Comparison of ENCODE assay signal across 15 cellular contexts in genomic region chr10:84574101-84574500, GRCh38.
DNase-seq lines count a peak whose midpoint lies in the region; ATAC-seq and TF ChIP-seq lines count a peak whose summit lies in the region.
"Had no signal": no experiment of that assay in that cellular context is flagged by ENCODE, and none has a peak within 500 bp of the region (broad histone marks: within the 10 kb centered on the region; RNA-seq: fewer than 3 reads in every experiment).

No MANE protein-coding gene starts in this region.

- 54% methylated on average over 2 of the region's 2 CpGs for WGBS in SK-N-SH (ENCODE audit: low lambda C conversion rate)

- no peak overlapping the region for H3K27ac Mint-ChIP-seq in T-helper 17 cell
- no peak overlapping the region for H3K27ac Mint-ChIP-seq in glutamatergic neuron (ENCODE audit: unreplicated experiment)

- peaks cover 3% of the 10 kb centered on the region for H3K36me3 Mint-ChIP-seq in T-helper 17 cell (ENCODE audit: low read depth)
- H3K36me3 Mint-ChIP-seq in glutamatergic neuron (ENCODE audit: unreplicated experiment): no peaks in the 10 kb centered on the region

- H3K9me3 Mint-ChIP-seq in glutamatergic neuron (ENCODE audit: unreplicated experiment): peaks cover 5% of the 10 kb centered on the region

- CTCF ChIA-PET in SK-N-SH (lab: Yijun Ruan, JAX): interaction anchor here (1.4 kb wide), 1 partner anchor 24 kb away, joined by 3 read pairs; no protein-coding TSS in a partner anchor

- H4K20me1 ChIP-seq in SK-N-SH (ENCODE audit: insufficient read depth): no peaks in the 10 kb centered on the region

- no peaks in the 10 kb centered on the region for H3K36me3 ChIP-seq in SK-N-SH (replicated peaks in 1 of 2; ENCODE audit: control insufficient read depth in 1 of 2, insufficient read depth in 2 of 2, low read length in 1 of 2)
- H3K36me3 ChIP-seq: ascending aorta had no signal

- H2AFZ ChIP-seq in SK-N-SH (ENCODE audit: low read depth): no peak overlapping the region
- H2AFZ ChIP-seq: hepatocyte had no signal

- H3K4me2 ChIP-seq in SK-N-SH: no peak overlapping the region
- H3K4me2 ChIP-seq: hepatocyte had no signal

- in situ Hi-C loops in T47D (cut with HindIII; ENCODE audit: low pct_unique_long_range_greater_than_20kb, low sequenced_read_pairs): no loop called here

- no peak overlapping the region for H3K9ac ChIP-seq in SK-N-SH

- no peaks in the 10 kb centered on the region for H3K9me2 ChIP-seq in SK-N-SH

- H3K4me3 Mint-ChIP-seq in T-helper 17 cell (no peak overlapping the region), glutamatergic neuron (ENCODE audit: unreplicated experiment) (no peak overlapping the region)

- TF ChIP-seq EP300 in SK-N-SH (IDR thresholded peaks at IDR 0.05; ENCODE audit: borderline replicate concordance in 1 of 2, low read depth in 1 of 2, low read length in 1 of 2): no peak

- TF ChIP-seq CTCF in SK-N-SH (IDR thresholded peaks at IDR 0.05): 0 out of 2 replicates have a peak, but pooled peaks have one; percentile 18
- peak; percentile 21; the same call in 1 of the 2 replicates for TF ChIP-seq CTCF in LNCAP (IDR thresholded peaks at IDR 0.05)
- TF ChIP-seq CTCF in glutamatergic neuron (IDR thresholded peaks at IDR 0.05; ENCODE audit: partially characterized antibody, unreplicated experiment): no peak

- ATAC-seq in SK-N-SH treated with all-trans-retinoic acid at 6 μM for 48 hours (no peak), T-helper 17 cell (no peak), HG02763 (IDR thresholded peaks at IDR 0.05; ENCODE audit: unreplicated experiment) (no peak)

- no peaks in the 10 kb centered on the region for H3K4me1 ChIP-seq in SK-N-SH (ENCODE audit: control insufficient read depth in 1 of 2, insufficient read depth in 2 of 2, low read depth in 1 of 2, low read length in 1 of 2)
- H3K4me1 ChIP-seq: ascending aorta had no signal

- POLR2A ChIA-PET in SK-N-SH (lab: Yijun Ruan, JAX): no interaction called here

- H3K79me2 ChIP-seq in SK-N-SH (ENCODE audit: insufficient read depth): no peaks in the 10 kb centered on the region
- H3K79me2 ChIP-seq: hepatocyte had no signal

- no peaks in the 10 kb centered on the region for H3K27me3 ChIP-seq in SK-N-SH (ENCODE audit: insufficient read depth)
- H3K27me3 ChIP-seq: ascending aorta, hepatocyte had no signal

- H3K4me1 Mint-ChIP-seq in T-helper 17 cell (no peaks in the 10 kb centered on the region), glutamatergic neuron (ENCODE audit: low read depth, unreplicated experiment) (no peaks in the 10 kb centered on the region)

- no peaks in the 10 kb centered on the region for H3K9me3 ChIP-seq in SK-N-SH
- H3K9me3 ChIP-seq in T-helper 17 cell (ENCODE audit: control insufficient read depth, low read length, poor library complexity, severe bottlenecking): no peaks in the 10 kb centered on the region
- H3K9me3 ChIP-seq: ascending aorta had no signal

- H3F3A ChIP-seq in SK-N-SH (replicated peaks; ENCODE audit: insufficient read depth): no peaks in the 10 kb centered on the region

- H3K27me3 Mint-ChIP-seq in T-helper 17 cell (peaks cover 44% of the 10 kb centered on the region), glutamatergic neuron (ENCODE audit: unreplicated experiment) (peaks cover under 1% of the 10 kb centered on the region)

- no peak for TF ChIP-seq RAD21 in SK-N-SH (IDR thresholded peaks at IDR 0.05; ENCODE audit: low read length)

- DNase-seq in SK-N-SH (no peak), T47D (ENCODE audit: low read depth in 1 of 2, low spot score in 1 of 2) (peak; percentile 45 to 65), T-helper 17 cell (no peak), glutamatergic neuron (no peak), GM03348 (ENCODE audit: low spot score) (no peak)
- DNase-seq: activated T-cell treated with anti-CD3 and anti-CD28 coated beads, Interleukin-2, amount 50 U/mL, for 48 hours; occipital lobe; SHP77 treated with DMSO at 0.1 percent for 48 hours; stimulated activated CD4-positive, alpha-beta T cell treated with anti-CD3 and anti-CD28 coated beads, Interleukin-15, amount 100 ng/mL, for 24 hours had no signal

- no peak overlapping the region for H3K4me3 ChIP-seq in SK-N-SH (ENCODE audit: low read depth in 2 of 2, low read length in 1 of 2)
- H3K4me3 ChIP-seq: ascending aorta, hepatocyte, lung had no signal

- H3K27ac ChIP-seq in SK-N-SH (ENCODE audit: low read depth in 2 of 2, low read length in 1 of 2): no peak overlapping the region
- H3K27ac ChIP-seq: ascending aorta, hepatocyte had no signal

TF ChIP-seq in SK-N-SH, 30 proteins besides CTCF, POLR2A, EP300 and RAD21 (continues in another document):
- TF ChIP-seq MXI1 (IDR thresholded peaks at IDR 0.05; ENCODE audit: low read depth, low read length) (no peak), SIN3A (IDR thresholded peaks at IDR 0.05; ENCODE audit: borderline replicate concordance, low read depth, low read length) (no peak), ZBTB33 (IDR thresholded peaks at IDR 0.05; ENCODE audit: borderline replicate concordance, low read depth) (no peak), USF2 (IDR thresholded peaks at IDR 0.05; ENCODE audit: borderline replicate concordance, low read depth, low read length) (no peak), GABPA (IDR thresholded peaks at IDR 0.05; ENCODE audit: low read depth) (no peak), YY1 (IDR thresholded peaks at IDR 0.05; ENCODE audit: low read depth) (no peak), MAX (IDR thresholded peaks at IDR 0.05; ENCODE audit: low read depth) (no peak), POLR2AphosphoS5 (IDR thresholded peaks at IDR 0.05; ENCODE audit: low read depth, low read length) (no peak)

TF ChIP-seq in SK-N-SH treated with all-trans-retinoic acid at 6 μM for 48 hours, 23 proteins besides CTCF, POLR2A, EP300 and RAD21 (continues in another document):
- TF ChIP-seq ISL1 (CRISPR knock-in tag; IDR thresholded peaks at IDR 0.05): no peak
- TF ChIP-seq SNAI2 (CRISPR knock-in tag; IDR thresholded peaks at IDR 0.05): no peak
- TF ChIP-seq ZC3H10 (CRISPR knock-in tag; IDR thresholded peaks at IDR 0.05): no peak
- TF ChIP-seq PPARA (CRISPR knock-in tag; IDR thresholded peaks at IDR 0.05; ENCODE audit: borderline replicate concordance): no peak
- TF ChIP-seq ZFP3 (CRISPR knock-in tag; IDR thresholded peaks at IDR 0.05): no peak
- no peak for TF ChIP-seq OSR1 (CRISPR knock-in tag; IDR thresholded peaks at IDR 0.05)
- no peak for TF ChIP-seq ZNF8 (CRISPR knock-in tag; IDR thresholded peaks at IDR 0.05)
- no peak for TF ChIP-seq POU6F1 (CRISPR knock-in tag; IDR thresholded peaks at IDR 0.05; ENCODE audit: borderline replicate concordance, low read depth)
- TF ChIP-seq ARNTL (CRISPR knock-in tag; IDR thresholded peaks at IDR 0.05; ENCODE audit: borderline replicate concordance, low read depth): no peak
- no peak for TF ChIP-seq CSRNP3 (CRISPR knock-in tag; IDR thresholded peaks at IDR 0.05)
- no peak for TF ChIP-seq ZFP30 (CRISPR knock-in tag; IDR thresholded peaks at IDR 0.05)
- no peak for TF ChIP-seq CREB5 (CRISPR knock-in tag; IDR thresholded peaks at IDR 0.05; ENCODE audit: low read depth)
- no peak for TF ChIP-seq RARB (CRISPR knock-in tag; IDR thresholded peaks at IDR 0.05)
- no peak for TF ChIP-seq ZNF70 (CRISPR knock-in tag; IDR thresholded peaks at IDR 0.05)
- TF ChIP-seq TCF4 (CRISPR knock-in tag; IDR thresholded peaks at IDR 0.05; ENCODE audit: borderline replicate concordance): no peak
- TF ChIP-seq GLIS3 (CRISPR knock-in tag; IDR thresholded peaks at IDR 0.05): no peak

Comparison
In these comparisons a context has a peak if more than half of its experiments do, and no peak if none do; other contexts are left out.
1. DNase-seq: peak in T47D (2 of 2); none in SK-N-SH (single experiment), T-helper 17 cell (0 of 3), glutamatergic neuron (single experiment) and GM03348 (single experiment).